9 cellular contexts compared by ENCODE assay signal in the genomic region with DNA sequence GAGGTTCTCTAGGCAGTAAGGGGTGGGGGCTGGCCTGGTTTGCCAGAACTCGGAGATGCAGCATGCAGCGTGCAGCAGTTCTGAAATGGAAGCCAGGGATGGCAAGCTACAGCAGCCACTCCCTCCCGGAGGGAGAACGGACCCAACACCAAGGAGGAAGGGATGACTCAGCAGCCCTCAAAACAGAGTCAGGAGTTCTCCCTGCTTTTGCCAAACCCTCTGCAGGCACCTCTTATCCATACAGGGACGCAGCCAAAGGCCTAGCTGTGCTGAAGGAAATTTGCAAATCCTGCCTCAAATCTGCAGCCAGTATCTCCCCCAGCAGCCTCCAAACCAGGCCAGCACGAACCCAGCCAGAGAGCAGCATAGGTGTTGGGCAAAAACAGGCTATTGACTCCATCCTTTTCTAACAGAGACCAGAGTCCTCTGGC. TPM values are rescaled to one million over a fixed set of nuclear protein-coding genes. Genes with fewer than 3 reads are reported as not detected.
DNase-seq lines count a peak whose midpoint lies in the region; ATAC-seq, FAIRE-seq and TF ChIP-seq lines count a peak whose summit lies in the region.
"Had no signal": no experiment of that assay in that cellular context is flagged by ENCODE, and none has a peak within 500 bp of the region (broad histone marks: within the 10 kb centered on the region; RNA-seq: fewer than 3 reads in every experiment).

No MANE protein-coding gene starts in this region.

- H3K27me3 ChIP-seq in vagina: no peaks in the 10 kb centered on the region

- H3K4me3 ChIP-seq in epithelial cell of esophagus (ENCODE audit: low read length) (no peak overlapping the region), mesodermal cell (ENCODE audit: extremely low read depth, insufficient read depth, low read length, poor library complexity, severe bottlenecking) (no peak overlapping the region), vagina (no peak overlapping the region), kidney (ENCODE audit: low read length in 2 of 2) (no peak overlapping the region)
- H3K4me3 ChIP-seq: SK-N-MC had no signal

- H3K9me3 ChIP-seq in mesodermal cell (ENCODE audit: control insufficient read depth, low read length) (no peaks in the 10 kb centered on the region), vagina (no peaks in the 10 kb centered on the region), kidney (ENCODE audit: control insufficient read depth in 1 of 2, low read length in 2 of 2) (no peaks in the 10 kb centered on the region)

- no peak for FAIRE-seq in kidney (lab: Jason Lieb, UNC)
- FAIRE-seq: endometrium had no signal

- TF ChIP-seq CTCF in epithelial cell of esophagus (IDR thresholded peaks at IDR 0.05; ENCODE audit: insufficient read depth, low read depth, low read length, missing control alignments): no peak
- no peak for TF ChIP-seq CTCF in vagina (IDR thresholded peaks at IDR 0.05)
- TF ChIP-seq CTCF in kidney (IDR thresholded peaks at IDR 0.05; ENCODE audit: borderline replicate concordance, extremely low read depth, insufficient read depth): no peak

- H3K9ac ChIP-seq in kidney (ENCODE audit: low read length in 2 of 2): no peak overlapping the region

- TF ChIP-seq POLR2A in vagina (IDR thresholded peaks at IDR 0.05): no peak

- DNase-seq in NCI-H226 (peak; percentile 30), epithelial cell of esophagus (ENCODE audit: low read depth) (peak; percentile 82), vagina (ENCODE audit: extremely low spot score in 2 of 2) (peak in 1 of 2 donors; percentile 98), GM19240 (ENCODE audit: insufficient read length, low spot score) (no peak), kidney (no peak)

- WGBS in mesodermal cell (ENCODE audit: insufficient coverage in 2 of 2), 2 experiments: 53 to 66% methylated on average over 6 of the region's 6 CpGs

- ATAC-seq in HG03159 (IDR thresholded peaks at IDR 0.05; ENCODE audit: unreplicated experiment): no peak

- H3K36me3 ChIP-seq in mesodermal cell (ENCODE audit: control insufficient read depth, insufficient read depth, low read length): no peaks in the 10 kb centered on the region
- no peaks in the 10 kb centered on the region for H3K36me3 ChIP-seq in vagina
- H3K36me3 ChIP-seq in kidney (ENCODE audit: control insufficient read depth in 1 of 2, insufficient read depth in 2 of 2, low read length in 2 of 2): no peaks in the 10 kb centered on the region

- H3K27ac ChIP-seq in mesodermal cell (ENCODE audit: low read depth, low read length, severe bottlenecking) (peak overlapping the region; percentile 82), vagina (peak overlapping the region; percentile 83), kidney (ENCODE audit: low read depth in 2 of 2, low read length in 2 of 2) (no peak overlapping the region)
- H3K27ac ChIP-seq: SK-N-MC had no signal

- H3K4me1 ChIP-seq in mesodermal cell (ENCODE audit: control insufficient read depth, insufficient read depth, low read length, poor library complexity, severe bottlenecking) (peaks cover 27% of the 10 kb centered on the region), vagina (peaks cover 53% of the 10 kb centered on the region), kidney (ENCODE audit: control insufficient read depth in 1 of 2, insufficient read depth in 1 of 2, low read depth in 1 of 2, low read length in 2 of 2) (peaks cover 9 to 21% of the 10 kb centered on the region in 2 donors)

- intact Hi-C loops in vagina (cut with DNase I) (no loop called here), kidney (cut with DNase I) (no loop called here)

RNA-seq across cellular contexts. Expression of gene SERPINA3, which starts 10.2 kb away (rescaled TPM):
- 0.18 TPM for polyA plus RNA-seq in mesodermal cell (2013, experiment 1 of 2)
- not detected for polyA plus RNA-seq in mesodermal cell (2013, experiment 2 of 2)
- total RNA-seq in vagina: 328 TPM
- total RNA-seq in kidney: 1,762 TPM
- 786 TPM for polyA plus RNA-seq in kidney (ENCODE audit: insufficient read depth, low read depth, low replicate concordance)

RNA-seq across cellular contexts. Expression of gene SERPINA5, which starts 20.8 kb away (rescaled TPM):
- polyA plus RNA-seq in mesodermal cell (2013, experiment 1 of 2): 1.2 TPM
- 1.2 TPM for polyA plus RNA-seq in mesodermal cell (2013, experiment 2 of 2)
- total RNA-seq in vagina (3.7 TPM), kidney (85.1 TPM)
- 522 TPM for polyA plus RNA-seq in kidney (ENCODE audit: insufficient read depth, low read depth, low replicate concordance)

RNA-seq across cellular contexts. Expression of gene SERPINA4, which starts 40.7 kb away (rescaled TPM):
- not detected for polyA plus RNA-seq in mesodermal cell (2013, experiment 1 of 2)
- not detected for polyA plus RNA-seq in mesodermal cell (2013, experiment 2 of 2)
- total RNA-seq in vagina: not detected
- 6.1 TPM for total RNA-seq in kidney
- 28.3 TPM for polyA plus RNA-seq in kidney (ENCODE audit: insufficient read depth, low read depth, low replicate concordance)

Comparison
In these comparisons a context has a peak if more than half of its experiments do, and no peak if none do; other contexts are left out.
1. DNase-seq: peak in NCI-H226 (single experiment) and epithelial cell of esophagus (single experiment); none in GM19240 (single experiment) and kidney (single experiment).
2. H3K27ac ChIP-seq: peak in mesodermal cell (single experiment) and vagina (single experiment); none in kidney (0 of 2).
3. RNA of gene SERPINA5, which starts 20.8 kb away (total RNA-seq): 85.1 TPM in kidney (single experiment); 3.7 TPM in vagina (single experiment); every median in the first group is over 10 times any median in the second.